1 cellular context compared by ENCODE assay signal in the genomic region with DNA sequence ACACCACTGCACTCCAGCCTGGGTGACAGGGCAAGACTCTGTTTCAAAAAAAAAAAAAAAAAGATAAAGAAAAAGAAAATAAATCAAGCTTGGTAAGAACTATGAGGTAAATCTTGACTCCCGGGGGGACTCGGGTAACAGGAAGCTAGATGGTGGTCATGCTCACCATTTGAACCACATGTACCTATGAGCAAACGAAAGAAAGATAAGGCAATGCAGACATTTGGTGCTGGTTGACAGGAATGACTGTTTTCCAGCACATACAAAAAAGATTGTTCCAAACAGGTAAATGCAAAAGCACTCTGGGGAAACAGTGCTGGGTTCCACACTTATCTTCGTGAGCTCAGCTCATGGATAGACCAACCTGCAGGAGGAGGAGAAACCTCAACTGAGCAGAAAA.
TF ChIP-seq lines count a peak whose summit lies in the region.

No MANE protein-coding gene starts in this region.

TF ChIP-seq in GM12878, 131 proteins besides CTCF, POLR2A, EP300 and RAD21:
- TF ChIP-seq, protein P1, sequence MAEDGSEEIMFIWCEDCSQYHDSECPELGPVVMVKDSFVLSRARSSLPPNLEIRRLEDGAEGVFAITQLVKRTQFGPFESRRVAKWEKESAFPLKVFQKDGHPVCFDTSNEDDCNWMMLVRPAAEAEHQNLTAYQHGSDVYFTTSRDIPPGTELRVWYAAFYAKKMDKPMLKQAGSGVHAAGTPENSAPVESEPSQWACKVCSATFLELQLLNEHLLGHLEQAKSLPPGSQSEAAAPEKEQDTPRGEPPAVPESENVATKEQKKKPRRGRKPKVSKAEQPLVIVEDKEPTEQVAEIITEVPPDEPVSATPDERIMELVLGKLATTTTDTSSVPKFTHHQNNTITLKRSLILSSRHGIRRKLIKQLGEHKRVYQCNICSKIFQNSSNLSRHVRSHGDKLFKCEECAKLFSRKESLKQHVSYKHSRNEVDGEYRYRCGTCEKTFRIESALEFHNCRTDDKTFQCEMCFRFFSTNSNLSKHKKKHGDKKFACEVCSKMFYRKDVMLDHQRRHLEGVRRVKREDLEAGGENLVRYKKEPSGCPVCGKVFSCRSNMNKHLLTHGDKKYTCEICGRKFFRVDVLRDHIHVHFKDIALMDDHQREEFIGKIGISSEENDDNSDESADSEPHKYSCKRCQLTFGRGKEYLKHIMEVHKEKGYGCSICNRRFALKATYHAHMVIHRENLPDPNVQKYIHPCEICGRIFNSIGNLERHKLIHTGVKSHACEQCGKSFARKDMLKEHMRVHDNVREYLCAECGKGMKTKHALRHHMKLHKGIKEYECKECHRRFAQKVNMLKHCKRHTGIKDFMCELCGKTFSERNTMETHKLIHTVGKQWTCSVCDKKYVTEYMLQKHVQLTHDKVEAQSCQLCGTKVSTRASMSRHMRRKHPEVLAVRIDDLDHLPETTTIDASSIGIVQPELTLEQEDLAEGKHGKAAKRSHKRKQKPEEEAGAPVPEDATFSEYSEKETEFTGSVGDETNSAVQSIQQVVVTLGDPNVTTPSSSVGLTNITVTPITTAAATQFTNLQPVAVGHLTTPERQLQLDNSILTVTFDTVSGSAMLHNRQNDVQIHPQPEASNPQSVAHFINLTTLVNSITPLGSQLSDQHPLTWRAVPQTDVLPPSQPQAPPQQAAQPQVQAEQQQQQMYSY (CRISPR knock-in tag; IDR thresholded peaks at IDR 0.05) = no peak
- TF ChIP-seq NFIC (IDR thresholded peaks at IDR 0.05; ENCODE audit: low read depth, low read length) = peak; percentile 39; the same call in 1 of the 2 replicates
- peak; percentile 51 for TF ChIP-seq JUNB (IDR thresholded peaks at IDR 0.05)
- TF ChIP-seq CREM (IDR thresholded peaks at IDR 0.05; ENCODE audit: low read depth) = peak; percentile 28; the same call in 1 of the 2 replicates
- 0 out of 2 replicates have a peak, but pooled peaks have one; percentile 17 for TF ChIP-seq YY1 (IDR thresholded peaks at IDR 0.05; ENCODE audit: low read depth, low read length)
- TF ChIP-seq TCF12 (IDR thresholded peaks at IDR 0.05; ENCODE audit: low read depth, low read length) = no peak
- 0 out of 2 replicates have a peak, but pooled peaks have one; percentile 20 for TF ChIP-seq IRF4 (IDR thresholded peaks at IDR 0.05; ENCODE audit: low read depth, low read length)
- TF ChIP-seq, protein P2, sequence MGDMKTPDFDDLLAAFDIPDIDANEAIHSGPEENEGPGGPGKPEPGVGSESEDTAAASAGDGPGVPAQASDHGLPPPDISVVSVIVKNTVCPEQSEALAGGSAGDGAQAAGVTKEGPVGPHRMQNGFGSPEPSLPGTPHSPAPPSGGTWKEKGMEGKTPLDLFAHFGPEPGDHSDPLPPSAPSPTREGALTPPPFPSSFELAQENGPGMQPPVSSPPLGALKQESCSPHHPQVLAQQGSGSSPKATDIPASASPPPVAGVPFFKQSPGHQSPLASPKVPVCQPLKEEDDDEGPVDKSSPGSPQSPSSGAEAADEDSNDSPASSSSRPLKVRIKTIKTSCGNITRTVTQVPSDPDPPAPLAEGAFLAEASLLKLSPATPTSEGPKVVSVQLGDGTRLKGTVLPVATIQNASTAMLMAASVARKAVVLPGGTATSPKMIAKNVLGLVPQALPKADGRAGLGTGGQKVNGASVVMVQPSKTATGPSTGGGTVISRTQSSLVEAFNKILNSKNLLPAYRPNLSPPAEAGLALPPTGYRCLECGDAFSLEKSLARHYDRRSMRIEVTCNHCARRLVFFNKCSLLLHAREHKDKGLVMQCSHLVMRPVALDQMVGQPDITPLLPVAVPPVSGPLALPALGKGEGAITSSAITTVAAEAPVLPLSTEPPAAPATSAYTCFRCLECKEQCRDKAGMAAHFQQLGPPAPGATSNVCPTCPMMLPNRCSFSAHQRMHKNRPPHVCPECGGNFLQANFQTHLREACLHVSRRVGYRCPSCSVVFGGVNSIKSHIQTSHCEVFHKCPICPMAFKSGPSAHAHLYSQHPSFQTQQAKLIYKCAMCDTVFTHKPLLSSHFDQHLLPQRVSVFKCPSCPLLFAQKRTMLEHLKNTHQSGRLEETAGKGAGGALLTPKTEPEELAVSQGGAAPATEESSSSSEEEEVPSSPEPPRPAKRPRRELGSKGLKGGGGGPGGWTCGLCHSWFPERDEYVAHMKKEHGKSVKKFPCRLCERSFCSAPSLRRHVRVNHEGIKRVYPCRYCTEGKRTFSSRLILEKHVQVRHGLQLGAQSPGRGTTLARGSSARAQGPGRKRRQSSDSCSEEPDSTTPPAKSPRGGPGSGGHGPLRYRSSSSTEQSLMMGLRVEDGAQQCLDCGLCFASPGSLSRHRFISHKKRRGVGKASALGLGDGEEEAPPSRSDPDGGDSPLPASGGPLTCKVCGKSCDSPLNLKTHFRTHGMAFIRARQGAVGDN (IDR thresholded peaks at IDR 0.05) = peak; percentile 45; the same call in 1 of the 2 replicates
- 0 out of 2 replicates have a peak, but pooled peaks have one; percentile 42 for TF ChIP-seq ZBED1 (IDR thresholded peaks at IDR 0.05; ENCODE audit: borderline replicate concordance)
- TF ChIP-seq NBN (IDR thresholded peaks at IDR 0.05) = 0 out of 2 replicates have a peak, but pooled peaks have one; percentile 20
- TF ChIP-seq HCFC1 (IDR thresholded peaks at IDR 0.05; ENCODE audit: low read length) = no peak
- no peak for TF ChIP-seq KAT2A (conservative IDR thresholded peaks at IDR 0.05; ENCODE audit: control insufficient read depth, low read depth, low read length)
- peak; percentile 13 for TF ChIP-seq MEF2B (IDR thresholded peaks at IDR 0.05; ENCODE audit: partially characterized antibody, poor library complexity, severe bottlenecking)
- TF ChIP-seq ETV6 (conservative IDR thresholded peaks at IDR 0.05 in 1 of 2, IDR thresholded peaks at IDR 0.05 in 1 of 2; ENCODE audit: borderline replicate concordance in 1 of 2, low read depth in 1 of 2) = peak in 1 of 2 experiments; percentile 34; a peak in 1 of 4 replicates
- peak; percentile 73 for TF ChIP-seq RUNX3 (IDR thresholded peaks at IDR 0.05; ENCODE audit: low read length)
- 0 out of 2 replicates have a peak, but pooled peaks have one; percentile 27 for TF ChIP-seq EED (IDR thresholded peaks at IDR 0.05; ENCODE audit: low read depth)
- peak; percentile 49; the same call in 1 of the 2 replicates for TF ChIP-seq CREB1 (IDR thresholded peaks at IDR 0.05; ENCODE audit: low read depth)
